Comparison of ENCODE assay signal across 23 cellular contexts in the genomic region with DNA sequence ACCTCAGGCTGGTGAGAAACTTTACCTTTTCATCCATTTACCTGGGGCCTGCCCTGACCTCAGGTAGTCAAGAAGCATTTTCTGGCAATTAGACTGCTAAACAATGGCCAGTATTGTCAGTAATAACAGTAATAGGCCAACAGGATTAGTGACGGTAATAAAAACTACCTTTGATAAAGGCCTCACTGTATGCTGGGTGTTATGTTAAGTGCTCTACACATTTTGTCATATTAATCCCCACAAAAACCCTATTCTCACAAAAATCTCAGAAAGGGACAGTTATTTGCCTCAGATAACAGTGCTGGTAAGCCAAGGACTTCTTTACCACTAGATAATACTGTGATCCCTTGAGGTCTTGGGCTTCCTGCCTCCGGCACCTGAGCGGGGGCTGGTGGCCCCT.
"Had no signal": no experiment of that assay in that cellular context is flagged by ENCODE, and none has a peak within 500 bp of the region (broad histone marks: within the 10 kb centered on the region; RNA-seq: fewer than 3 reads in every experiment).

No MANE protein-coding gene starts in this region.

- ATAC-seq: K562, SK-N-SH treated with all-trans-retinoic acid at 6 μM for 48 hours had no signal

- DNase-seq: Kasumi-1, MM.1S, NCI-H1048, NCI-H1105, NCI-H1417, NCI-H1436 treated with DMSO at 0.1 percent for 48 hours, NCI-H1694, NCI-H187 treated with DMSO at 0.1 percent for 48 hours, NCI-H2029 treated with DMSO at 0.1 percent for 48 hours, NCI-H2171 treated with DMSO at 0.1 percent for 48 hours, NCI-H345, NCI-H446 treated with DMSO at 0.1 percent for 48 hours, NCI-H510A treated with DMSO at 0.1 percent for 48 hours, NCI-H526, NCI-H774, Right ventricle myocardium superior, RPMI8226, SIG-M5 had no signal

- H3K4me1 Mint-ChIP-seq: IgD-negative memory B cell had no signal

- H3K9ac ChIP-seq: KMS-11 had no signal

- H3K4me3 Mint-ChIP-seq: IgD-negative memory B cell had no signal

- H3K36me3 Mint-ChIP-seq: IgD-negative memory B cell had no signal

- H3K27ac ChIP-seq: HL-60, KMS-11 had no signal

- H3K4me3 ChIP-seq: K562 had no signal

- H3K4me2 ChIP-seq: KMS-11 had no signal
